1 cellular context compared by ENCODE assay signal in the genomic region with DNA sequence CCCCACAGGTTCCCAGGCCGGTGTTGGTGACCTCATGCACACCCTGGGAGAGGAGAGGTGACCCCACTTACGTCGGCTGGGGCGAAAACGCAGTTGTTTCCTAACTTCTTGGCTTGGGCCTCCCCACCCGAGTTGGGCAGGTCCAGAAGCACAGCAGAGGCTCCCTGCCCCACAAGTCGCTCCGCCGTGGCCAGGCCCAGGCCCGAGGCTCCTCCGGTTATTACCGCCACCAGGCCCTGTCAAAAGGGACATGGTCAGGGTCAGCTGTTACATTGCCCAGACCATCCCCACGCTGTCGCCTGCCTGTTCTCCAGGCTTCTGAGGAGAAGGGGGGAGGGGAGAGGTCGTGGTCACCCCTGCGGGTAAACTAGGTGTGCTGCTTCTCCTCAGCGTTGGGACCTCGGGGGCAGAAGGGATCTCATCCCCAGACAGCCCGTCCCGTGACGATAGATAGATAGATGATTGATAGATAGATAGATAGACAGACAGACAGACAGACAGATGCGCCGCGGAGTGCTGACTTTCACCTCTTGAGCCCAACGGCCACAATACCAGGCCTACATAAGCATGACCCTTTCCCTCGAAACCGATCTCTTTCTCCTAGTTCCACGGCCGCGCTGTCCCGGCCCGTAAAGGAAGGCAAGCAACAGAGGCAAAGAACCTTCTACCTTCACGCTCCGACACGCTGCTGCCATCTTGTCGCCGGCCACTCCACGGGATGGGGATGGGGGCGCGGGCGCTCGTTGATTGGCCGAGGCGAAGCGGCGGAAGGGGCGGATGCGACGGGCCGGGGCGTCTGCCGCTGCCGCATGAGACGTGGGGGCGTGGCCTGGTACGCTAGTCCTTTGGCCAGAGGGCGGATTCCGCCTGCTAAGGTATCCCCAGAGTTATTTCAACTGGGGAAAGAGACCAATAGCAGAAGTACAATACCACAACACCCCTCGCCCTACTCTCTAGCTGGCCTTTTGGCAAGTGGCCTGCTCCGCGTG.
A peak's percentile ranks its signal among the peaks of the same experiment; 100 is the strongest.
TF ChIP-seq lines count a peak whose summit lies in the region.

A gene (minus strand): TSS at position 720 of the 989 bp plus-strand sequence. CDS start 25 bp downstream, at position 695.

TF ChIP-seq in GM12878, 131 proteins besides CTCF, POLR2A, EP300 and RAD21 (continued from another document):
- TF ChIP-seq, protein P1, sequence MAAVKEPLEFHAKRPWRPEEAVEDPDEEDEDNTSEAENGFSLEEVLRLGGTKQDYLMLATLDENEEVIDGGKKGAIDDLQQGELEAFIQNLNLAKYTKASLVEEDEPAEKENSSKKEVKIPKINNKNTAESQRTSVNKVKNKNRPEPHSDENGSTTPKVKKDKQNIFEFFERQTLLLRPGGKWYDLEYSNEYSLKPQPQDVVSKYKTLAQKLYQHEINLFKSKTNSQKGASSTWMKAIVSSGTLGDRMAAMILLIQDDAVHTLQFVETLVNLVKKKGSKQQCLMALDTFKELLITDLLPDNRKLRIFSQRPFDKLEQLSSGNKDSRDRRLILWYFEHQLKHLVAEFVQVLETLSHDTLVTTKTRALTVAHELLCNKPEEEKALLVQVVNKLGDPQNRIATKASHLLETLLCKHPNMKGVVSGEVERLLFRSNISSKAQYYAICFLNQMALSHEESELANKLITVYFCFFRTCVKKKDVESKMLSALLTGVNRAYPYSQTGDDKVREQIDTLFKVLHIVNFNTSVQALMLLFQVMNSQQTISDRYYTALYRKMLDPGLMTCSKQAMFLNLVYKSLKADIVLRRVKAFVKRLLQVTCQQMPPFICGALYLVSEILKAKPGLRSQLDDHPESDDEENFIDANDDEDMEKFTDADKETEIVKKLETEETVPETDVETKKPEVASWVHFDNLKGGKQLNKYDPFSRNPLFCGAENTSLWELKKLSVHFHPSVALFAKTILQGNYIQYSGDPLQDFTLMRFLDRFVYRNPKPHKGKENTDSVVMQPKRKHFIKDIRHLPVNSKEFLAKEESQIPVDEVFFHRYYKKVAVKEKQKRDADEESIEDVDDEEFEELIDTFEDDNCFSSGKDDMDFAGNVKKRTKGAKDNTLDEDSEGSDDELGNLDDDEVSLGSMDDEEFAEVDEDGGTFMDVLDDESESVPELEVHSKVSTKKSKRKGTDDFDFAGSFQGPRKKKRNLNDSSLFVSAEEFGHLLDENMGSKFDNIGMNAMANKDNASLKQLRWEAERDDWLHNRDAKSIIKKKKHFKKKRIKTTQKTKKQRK (IDR thresholded peaks at IDR 0.05; ENCODE audit: low read depth, low read length), result no peak
- TF ChIP-seq, protein P2, sequence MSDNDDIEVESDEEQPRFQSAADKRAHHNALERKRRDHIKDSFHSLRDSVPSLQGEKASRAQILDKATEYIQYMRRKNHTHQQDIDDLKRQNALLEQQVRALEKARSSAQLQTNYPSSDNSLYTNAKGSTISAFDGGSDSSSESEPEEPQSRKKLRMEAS (IDR thresholded peaks at IDR 0.05; ENCODE audit: low read depth, low read length), result no peak; the same call in 1 of the 2 replicates
- peak; percentile 50; the same call in 1 of the 2 replicates for TF ChIP-seq POLR2AphosphoS2 (IDR thresholded peaks at IDR 0.05; ENCODE audit: low read depth, low read length)
- TF ChIP-seq RAD51 (IDR thresholded peaks at IDR 0.05), result no peak
- TF ChIP-seq NFIC (IDR thresholded peaks at IDR 0.05; ENCODE audit: low read depth, low read length), result no peak
- TF ChIP-seq MTA3 (IDR thresholded peaks at IDR 0.05; ENCODE audit: borderline replicate concordance, low read length), result no peak
- peak; percentile 86 for TF ChIP-seq MXI1 (IDR thresholded peaks at IDR 0.05; ENCODE audit: low read depth, low read length)
- TF ChIP-seq BACH1 (IDR thresholded peaks at IDR 0.05; ENCODE audit: borderline replicate concordance), result peak; percentile 38; the same call in 1 of the 2 replicates
- peak; percentile 46 for TF ChIP-seq SP1 (IDR thresholded peaks at IDR 0.05; ENCODE audit: low read depth, low read length)
- TF ChIP-seq SPI1 (IDR thresholded peaks at IDR 0.05; ENCODE audit: borderline replicate concordance, insufficient read depth, low read depth, low read length), result no peak
- TF ChIP-seq, protein P3, sequence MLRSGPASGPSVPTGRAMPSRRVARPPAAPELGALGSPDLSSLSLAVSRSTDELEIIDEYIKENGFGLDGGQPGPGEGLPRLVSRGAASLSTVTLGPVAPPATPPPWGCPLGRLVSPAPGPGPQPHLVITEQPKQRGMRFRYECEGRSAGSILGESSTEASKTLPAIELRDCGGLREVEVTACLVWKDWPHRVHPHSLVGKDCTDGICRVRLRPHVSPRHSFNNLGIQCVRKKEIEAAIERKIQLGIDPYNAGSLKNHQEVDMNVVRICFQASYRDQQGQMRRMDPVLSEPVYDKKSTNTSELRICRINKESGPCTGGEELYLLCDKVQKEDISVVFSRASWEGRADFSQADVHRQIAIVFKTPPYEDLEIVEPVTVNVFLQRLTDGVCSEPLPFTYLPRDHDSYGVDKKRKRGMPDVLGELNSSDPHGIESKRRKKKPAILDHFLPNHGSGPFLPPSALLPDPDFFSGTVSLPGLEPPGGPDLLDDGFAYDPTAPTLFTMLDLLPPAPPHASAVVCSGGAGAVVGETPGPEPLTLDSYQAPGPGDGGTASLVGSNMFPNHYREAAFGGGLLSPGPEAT (IDR thresholded peaks at IDR 0.05; ENCODE audit: low read depth), result 0 out of 2 replicates have a peak, but pooled peaks have one; percentile 55
- TF ChIP-seq WRNIP1 (IDR thresholded peaks at IDR 0.05; ENCODE audit: borderline replicate concordance, low read depth, low read length), result no peak
- TF ChIP-seq, protein P4, sequence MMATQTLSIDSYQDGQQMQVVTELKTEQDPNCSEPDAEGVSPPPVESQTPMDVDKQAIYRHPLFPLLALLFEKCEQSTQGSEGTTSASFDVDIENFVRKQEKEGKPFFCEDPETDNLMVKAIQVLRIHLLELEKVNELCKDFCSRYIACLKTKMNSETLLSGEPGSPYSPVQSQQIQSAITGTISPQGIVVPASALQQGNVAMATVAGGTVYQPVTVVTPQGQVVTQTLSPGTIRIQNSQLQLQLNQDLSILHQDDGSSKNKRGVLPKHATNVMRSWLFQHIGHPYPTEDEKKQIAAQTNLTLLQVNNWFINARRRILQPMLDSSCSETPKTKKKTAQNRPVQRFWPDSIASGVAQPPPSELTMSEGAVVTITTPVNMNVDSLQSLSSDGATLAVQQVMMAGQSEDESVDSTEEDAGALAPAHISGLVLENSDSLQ (IDR thresholded peaks at IDR 0.05), result peak; percentile 61
- no peak for TF ChIP-seq TARDBP (IDR thresholded peaks at IDR 0.05; ENCODE audit: borderline replicate concordance)
- no peak for TF ChIP-seq BMI1 (IDR thresholded peaks at IDR 0.05; ENCODE audit: borderline replicate concordance)
- no peak for TF ChIP-seq KAT2A (conservative IDR thresholded peaks at IDR 0.05; ENCODE audit: control insufficient read depth, low read depth, low read length)
- TF ChIP-seq, protein P5, sequence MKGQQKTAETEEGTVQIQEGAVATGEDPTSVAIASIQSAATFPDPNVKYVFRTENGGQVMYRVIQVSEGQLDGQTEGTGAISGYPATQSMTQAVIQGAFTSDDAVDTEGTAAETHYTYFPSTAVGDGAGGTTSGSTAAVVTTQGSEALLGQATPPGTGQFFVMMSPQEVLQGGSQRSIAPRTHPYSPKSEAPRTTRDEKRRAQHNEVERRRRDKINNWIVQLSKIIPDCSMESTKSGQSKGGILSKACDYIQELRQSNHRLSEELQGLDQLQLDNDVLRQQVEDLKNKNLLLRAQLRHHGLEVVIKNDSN (IDR thresholded peaks at IDR 0.05; ENCODE audit: borderline replicate concordance, extremely low read length, insufficient read depth, low read depth, low read length), result no peak
- TF ChIP-seq STAT3 (IDR thresholded peaks at IDR 0.05; ENCODE audit: low read depth, low read length), result no peak
- no peak for TF ChIP-seq SUZ12 (IDR thresholded peaks at IDR 0.05; ENCODE audit: unreplicated experiment)
- TF ChIP-seq JUNB (IDR thresholded peaks at IDR 0.05), result no peak
- TF ChIP-seq NR2C2 (IDR thresholded peaks at IDR 0.05; ENCODE audit: borderline replicate concordance, control insufficient read depth, insufficient read length, low read depth), result no peak
